In the genomic region with DNA sequence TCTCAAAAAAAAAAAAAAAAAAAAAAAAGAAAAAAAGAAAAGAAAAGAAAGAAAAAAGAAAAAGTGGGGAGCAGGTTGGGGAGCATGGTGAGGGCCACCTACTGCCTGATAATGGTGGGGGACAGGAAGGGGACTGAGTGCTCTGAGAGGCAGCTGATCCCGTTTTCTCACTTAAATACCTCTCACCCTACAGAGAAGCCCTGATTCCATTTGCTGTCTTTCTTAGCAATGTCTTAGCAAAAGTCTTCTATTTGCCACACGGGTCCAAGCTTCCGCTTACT, we compare ENCODE assay signal across 8 cellular contexts. TPM values are rescaled to one million over a fixed set of nuclear protein-coding genes. Genes with fewer than 3 reads are reported as not detected.
DNase-seq lines count a peak whose midpoint lies in the region; ATAC-seq lines count a peak whose summit lies in the region.

No MANE protein-coding gene starts in this region.

- DNase-seq in activated naive CD4-positive, alpha-beta T cell treated with anti-CD3 and anti-CD28 coated beads, Interleukin-2, amount 50 U/mL, for 72 hours (ENCODE audit: low spot score in 2 of 2) = no peak
- no peak for DNase-seq in stimulated activated naive CD8-positive, alpha-beta T cell treated with anti-CD3 and anti-CD28 coated beads, Interleukin-15, amount 100 ng/mL, for 72 hours
- no peak for DNase-seq in OCI-M2 (lab: John Stamatoyannopoulos, UW; ENCODE audit: unreplicated experiment)
- no peak for DNase-seq in HUDEP-2 (lab: John Stamatoyannopoulos, UW; ENCODE audit: unreplicated experiment in 76 of 76)
- no peak for DNase-seq in dedifferentiated amniotic fluid mesenchymal stem cell (ENCODE audit: extremely low spot score)

- H3K9me3 ChIP-seq in HUES6 (ENCODE audit: control insufficient read depth, insufficient read depth, low read depth, low read length) (peaks cover 2% of the 10 kb centered on the region; the same call in 1 of the 2 replicates), iPS-18a (ENCODE audit: control insufficient read depth, low read depth, low read length) (no peaks in the 10 kb centered on the region)

- no peaks in the 10 kb centered on the region for H3K27me3 Mint-ChIP-seq in stimulated activated naive CD8-positive, alpha-beta T cell treated with anti-CD3 and anti-CD28 coated beads, Interleukin-15, amount 100 ng/mL, for 72 hours

- H3K4me3 ChIP-seq in HUES6 (ENCODE audit: low read depth, low read length) (peak overlapping the region; percentile 76), iPS-18a (ENCODE audit: low read length) (peak overlapping the region; percentile 67)

- ATAC-seq in activated naive CD4-positive, alpha-beta T cell treated with anti-CD3 and anti-CD28 coated beads, Interleukin-2, amount 50 U/mL, for 72 hours = no peak
- no peak for ATAC-seq in stimulated activated naive CD8-positive, alpha-beta T cell treated with anti-CD3 and anti-CD28 coated beads, Interleukin-15, amount 100 ng/mL, for 72 hours
- no peak for ATAC-seq in GM21717 (IDR thresholded peaks at IDR 0.05; ENCODE audit: unreplicated experiment)

- no peaks in the 10 kb centered on the region for H3K27me3 ChIP-seq in HUES6 (ENCODE audit: control insufficient read depth, insufficient read depth, low read length)
- H3K27me3 ChIP-seq in iPS-18a (ENCODE audit: control insufficient read depth, insufficient read depth, low read length) = no peaks in the 10 kb centered on the region

- H3K4me1 ChIP-seq in HUES6 (ENCODE audit: control insufficient read depth, insufficient read depth, low read length) (peaks cover 7% of the 10 kb centered on the region; the same call in 1 of the 2 replicates), iPS-18a (ENCODE audit: control insufficient read depth, low read depth, low read length) (peaks cover 6% of the 10 kb centered on the region)

- H3K27ac Mint-ChIP-seq in activated naive CD4-positive, alpha-beta T cell treated with anti-CD3 and anti-CD28 coated beads, Interleukin-2, amount 50 U/mL, for 72 hours = peak overlapping the region; percentile 81 to 93
- H3K27ac Mint-ChIP-seq in stimulated activated naive CD8-positive, alpha-beta T cell treated with anti-CD3 and anti-CD28 coated beads, Interleukin-15, amount 100 ng/mL, for 72 hours = peak overlapping the region in 1 of 2 donors; percentile 77

- H3K4me1 Mint-ChIP-seq in stimulated activated naive CD8-positive, alpha-beta T cell treated with anti-CD3 and anti-CD28 coated beads, Interleukin-15, amount 100 ng/mL, for 72 hours = peaks cover 43% of the 10 kb centered on the region

- no peaks in the 10 kb centered on the region for H3K9me3 Mint-ChIP-seq in activated naive CD4-positive, alpha-beta T cell treated with anti-CD3 and anti-CD28 coated beads, Interleukin-2, amount 50 U/mL, for 72 hours
- H3K9me3 Mint-ChIP-seq in stimulated activated naive CD8-positive, alpha-beta T cell treated with anti-CD3 and anti-CD28 coated beads, Interleukin-15, amount 100 ng/mL, for 72 hours = no peaks in the 10 kb centered on the region

- H3K9ac ChIP-seq in HUES6 (ENCODE audit: low read length) (no peak overlapping the region), iPS-18a (ENCODE audit: low read length) (no peak overlapping the region)

- H3K27ac ChIP-seq in HUES6 (ENCODE audit: low read depth, low read length) = no peak overlapping the region
- H3K27ac ChIP-seq in iPS-18a (ENCODE audit: low read length) = no peak overlapping the region

- peak overlapping the region; percentile 93 to 94 for H3K4me3 Mint-ChIP-seq in stimulated activated naive CD8-positive, alpha-beta T cell treated with anti-CD3 and anti-CD28 coated beads, Interleukin-15, amount 100 ng/mL, for 72 hours

- H3K36me3 Mint-ChIP-seq in activated naive CD4-positive, alpha-beta T cell treated with anti-CD3 and anti-CD28 coated beads, Interleukin-2, amount 50 U/mL, for 72 hours = no peaks in the 10 kb centered on the region

- H3K36me3 ChIP-seq in HUES6 (ENCODE audit: control insufficient read depth, insufficient read depth, low read length) (no peaks in the 10 kb centered on the region), iPS-18a (ENCODE audit: control insufficient read depth, low read depth, low read length) (no peaks in the 10 kb centered on the region)

RNA-seq across cellular contexts. Expression of gene H6PD, which starts 0.7 kb away (rescaled TPM):
- 10 to 100 TPM in 1 of 2 donors, 1 to 10 TPM in 1; 4.4 to 16.2 TPM for total RNA-seq in activated naive CD4-positive, alpha-beta T cell treated with anti-CD3 and anti-CD28 coated beads, Interleukin-2, amount 50 U/mL, for 72 hours

RNA-seq across cellular contexts. Expression of gene SPSB1, which starts 58.8 kb away (rescaled TPM):
- total RNA-seq in activated naive CD4-positive, alpha-beta T cell treated with anti-CD3 and anti-CD28 coated beads, Interleukin-2, amount 50 U/mL, for 72 hours = 10 to 100 TPM in 1 of 2 donors, 1 to 10 TPM in 1; 3.8 to 12.6 TPM
